In the genomic region with DNA sequence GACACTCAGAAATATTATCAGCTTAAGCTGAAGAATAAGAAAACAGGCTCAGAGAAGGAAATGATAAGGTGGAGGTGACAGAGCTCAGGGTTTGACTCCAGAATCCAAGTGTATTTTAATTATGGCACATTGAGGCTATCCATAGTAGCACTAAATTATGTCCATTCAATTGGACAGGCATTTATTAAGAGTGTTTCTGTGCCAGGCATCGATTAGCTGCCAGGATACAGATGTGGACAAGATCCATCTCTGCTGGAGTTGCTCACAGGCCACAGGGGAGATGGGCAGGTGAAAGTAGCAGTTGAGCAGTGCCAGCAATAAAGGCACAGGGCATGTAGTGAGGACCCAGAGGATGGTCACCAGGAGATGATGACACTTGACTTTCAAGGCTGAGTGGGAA, we compare ENCODE assay signal across 14 cellular contexts.
DNase-seq lines count a peak whose midpoint lies in the region; ATAC-seq lines count a peak whose summit lies in the region.
"Had no signal": no experiment of that assay in that cellular context is flagged by ENCODE, and none has a peak within 500 bp of the region (broad histone marks: within the 10 kb centered on the region; RNA-seq: fewer than 3 reads in every experiment).

No MANE protein-coding gene starts in this region.

- H3K9ac ChIP-seq in SK-N-MC (ENCODE audit: insufficient read length) (no peak overlapping the region), mesendoderm (ENCODE audit: low read length) (no peak overlapping the region)

- no peak overlapping the region for H3K23ac ChIP-seq in mesendoderm (ENCODE audit: low read length)

- H3K27me3 ChIP-seq in mesendoderm (ENCODE audit: insufficient read depth, low read length, poor library complexity), result no peaks in the 10 kb centered on the region

- H3K79me1 ChIP-seq in mesendoderm (ENCODE audit: low read length), result no peaks in the 10 kb centered on the region

- H3K36me3 ChIP-seq in SK-N-MC (ENCODE audit: insufficient read depth, low read length) (no peaks in the 10 kb centered on the region), mesendoderm (ENCODE audit: control insufficient read depth, insufficient read depth, low read length) (no peaks in the 10 kb centered on the region)

- peak in 2 of 3 experiments; percentile 37 to 72 for DNase-seq in NCI-H1417 (lab: John Stamatoyannopoulos, UW)
- DNase-seq in NCI-H1417 treated with DMSO at 0.1 percent for 48 hours (lab: John Stamatoyannopoulos, UW), result no peak
- DNase-seq in DMS79 (lab: John Stamatoyannopoulos, UW), result peak; percentile 76
- no peak for DNase-seq in SK-N-MC (ENCODE audit: low read depth, low spot score)
- DNase-seq in mesendoderm, result no peak
- DNase-seq in COR-L47 (lab: John Stamatoyannopoulos, UW), result no peak
- DNase-seq: AML-193; CD8-positive, alpha-beta memory T cell; Karpas-422; NCI-H146; NCI-H748 treated with DMSO at 0.1 percent for 48 hours; SIG-M5 had no signal

- no peak overlapping the region for H3K4me2 ChIP-seq in mesendoderm (ENCODE audit: low read length)

- no peak overlapping the region for H2BK15ac ChIP-seq in mesendoderm (replicated peaks; ENCODE audit: low read depth)

- H4K5ac ChIP-seq in mesendoderm (ENCODE audit: low read length), result no peak overlapping the region

- H3K4me1 ChIP-seq in mesendoderm (ENCODE audit: control insufficient read depth, low read depth, low read length), result peaks cover 16% of the 10 kb centered on the region

- H2BK120ac ChIP-seq in mesendoderm (ENCODE audit: low read depth, low read length), result no peak overlapping the region

- no peaks in the 10 kb centered on the region for H3K79me2 ChIP-seq in mesendoderm (ENCODE audit: control insufficient read depth, insufficient read depth, low read length)

- H3K18ac ChIP-seq in mesendoderm (ENCODE audit: low read length), result no peak overlapping the region

- H4K8ac ChIP-seq in mesendoderm (ENCODE audit: low read depth, low read length), result no peak overlapping the region

- no peaks in the 10 kb centered on the region for H3K9me3 ChIP-seq in SK-N-MC (ENCODE audit: low read depth, low read length)

- no peak overlapping the region for H3K4me3 ChIP-seq in SK-N-MC
- H3K4me3 ChIP-seq in mesendoderm (ENCODE audit: low read length), result no peak overlapping the region

- H3K27ac ChIP-seq in SK-N-MC, result peak overlapping the region; percentile 62; the same call in 1 of the 2 replicates
- no peak overlapping the region for H3K27ac ChIP-seq in mesendoderm (ENCODE audit: low read depth, low read length)

- ATAC-seq in HG03520 (IDR thresholded peaks at IDR 0.05; ENCODE audit: unreplicated experiment), result no peak
- ATAC-seq: Panc1 had no signal

- no peak overlapping the region for H3K4ac ChIP-seq in mesendoderm (ENCODE audit: low read depth, low read length)

- WGBS in mesendoderm (ENCODE audit: extremely low coverage, insufficient coverage, low lambda C conversion rate), result no CpG with 5 or more reads among the region's 1 CpG

- no peak overlapping the region for H2BK5ac ChIP-seq in mesendoderm (ENCODE audit: low read length)

- no peak overlapping the region for H3K56ac ChIP-seq in mesendoderm (ENCODE audit: low read length)

- H2AK5ac ChIP-seq in mesendoderm (ENCODE audit: low read length), result peak overlapping the region; percentile 67

Comparison
In these comparisons a context has a peak if more than half of its experiments do, and no peak if none do; other contexts are left out.
1. DNase-seq: peak in NCI-H1417 (2 of 3) and DMS79 (single experiment); none in NCI-H1417 treated with DMSO at 0.1 percent for 48 hours (single experiment), SK-N-MC (single experiment), mesendoderm (single experiment) and COR-L47 (single experiment).